In the genomic region with DNA sequence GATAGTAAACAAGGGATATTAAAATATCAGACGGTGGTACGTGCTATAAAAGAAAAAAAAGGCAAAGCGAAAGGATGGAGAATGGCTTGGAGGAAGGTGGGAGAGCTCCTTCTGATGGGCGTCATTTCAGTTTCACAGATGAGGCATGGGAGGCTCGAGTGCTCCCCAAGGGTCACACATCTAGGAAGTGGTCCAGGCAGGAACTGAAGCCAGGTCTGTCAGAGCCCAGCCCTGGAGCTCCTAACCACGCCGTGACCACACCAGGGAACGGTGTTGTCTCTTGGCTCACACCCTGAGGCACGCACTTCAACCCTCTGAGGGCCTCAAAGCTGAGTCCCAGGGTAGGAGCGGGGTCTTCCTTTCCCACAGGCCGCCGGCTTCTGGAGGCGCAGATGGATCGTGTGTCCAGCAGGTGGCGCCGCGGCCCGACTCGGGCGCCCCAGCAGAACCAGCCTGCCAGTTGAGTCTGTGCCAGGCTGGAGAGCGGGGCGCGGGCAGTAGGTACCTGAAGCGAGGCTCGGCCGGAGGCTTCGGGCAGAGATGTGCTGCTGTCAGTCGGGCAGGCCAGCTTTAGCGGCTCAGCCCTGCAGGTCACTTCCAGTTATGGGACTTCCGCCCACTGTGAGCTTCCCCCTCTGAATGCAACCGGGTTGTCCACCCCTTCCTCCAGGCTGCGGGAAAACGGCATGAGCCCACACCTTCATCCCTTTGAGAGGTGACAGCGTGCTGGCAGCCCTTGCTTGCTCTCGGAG, we compare ENCODE assay signal across 8 cellular contexts.
A peak's percentile ranks its signal among the peaks of the same experiment; 100 is the strongest.
DNase-seq lines count a peak whose midpoint lies in the region; ATAC-seq and TF ChIP-seq lines count a peak whose summit lies in the region.

No MANE protein-coding gene starts in this region.

- TF ChIP-seq CTCF in LNCAP (IDR thresholded peaks at IDR 0.05): peak; percentile 98
- TF ChIP-seq CTCF in brain microvascular endothelial cell (IDR thresholded peaks at IDR 0.05; ENCODE audit: low read depth, low read length, missing control alignments): peak; percentile 91

- peak; percentile 35 for DNase-seq in GM04504 (ENCODE audit: low read depth)
- peak in 2 of 3 donors; percentile 20 for DNase-seq in T-helper 17 cell
- peak; percentile 24 for DNase-seq in brain microvascular endothelial cell
- DNase-seq in immature natural killer cell: peak in 2 of 3 donors; percentile 7 to 9
- peak; percentile 28 for DNase-seq in smooth muscle cell of the brain vasculature (ENCODE audit: low read depth, low spot score)

- H3K27me3 Mint-ChIP-seq in T-helper 17 cell: peaks cover 9% of the 10 kb centered on the region
- peaks cover 8 to 14% (median 10%) of the 10 kb centered on the region in 3 donors for H3K27me3 Mint-ChIP-seq in immature natural killer cell (ENCODE audit: low read depth in 3 of 3)

- H3K4me1 Mint-ChIP-seq in T-helper 17 cell: peaks cover 3% of the 10 kb centered on the region
- H3K4me1 Mint-ChIP-seq in immature natural killer cell: peaks cover 0 to 2% of the 10 kb centered on the region in 2 donors

- H3K36me3 Mint-ChIP-seq in T-helper 17 cell (ENCODE audit: low read depth) (peaks cover 6% of the 10 kb centered on the region), immature natural killer cell (no peaks in the 10 kb centered on the region)

- peaks cover 0 to 6% (median 0%) of the 10 kb centered on the region in 6 donors for H3K9me3 Mint-ChIP-seq in immature natural killer cell

- ATAC-seq in T-helper 17 cell (peak; percentile 49), GM19467 (IDR thresholded peaks at IDR 0.05; ENCODE audit: unreplicated experiment) (no peak), HG03460 (IDR thresholded peaks at IDR 0.05; ENCODE audit: unreplicated experiment) (no peak)

- no peaks in the 10 kb centered on the region for H3K9me3 ChIP-seq in T-helper 17 cell (ENCODE audit: control insufficient read depth, low read length, poor library complexity, severe bottlenecking)

- peak overlapping the region; percentile 30 for H3K4me3 ChIP-seq in brain microvascular endothelial cell (ENCODE audit: low read depth, low read length)

- H3K27ac ChIP-seq in brain microvascular endothelial cell: no peak overlapping the region

- H3K27me3 ChIP-seq in brain microvascular endothelial cell (replicated peaks): no peaks in the 10 kb centered on the region

- no peaks in the 10 kb centered on the region for H3K36me3 ChIP-seq in brain microvascular endothelial cell (replicated peaks)

- H3K4me3 Mint-ChIP-seq in T-helper 17 cell: no peak overlapping the region
- H3K4me3 Mint-ChIP-seq in immature natural killer cell: peak overlapping the region in 1 of 5 donors; percentile 41

- in situ Hi-C loops in brain microvascular endothelial cell (cut with HindIII; ENCODE audit: low pct_ligation_motif_present, low sequenced_read_pairs): no loop called here

- no peak overlapping the region for H3K27ac Mint-ChIP-seq in T-helper 17 cell
- H3K27ac Mint-ChIP-seq in immature natural killer cell: no peak overlapping the region
